12 cellular contexts compared by ENCODE assay signal in genomic region chr12:57235728-57236131, GRCh38. TPM values are rescaled to one million over a fixed set of nuclear protein-coding genes. Genes with fewer than 3 reads are reported as not detected.
DNase-seq lines count a peak whose midpoint lies in the region; ATAC-seq and TF ChIP-seq lines count a peak whose summit lies in the region.
"Had no signal": no experiment of that assay in that cellular context is flagged by ENCODE, and none has a peak within 500 bp of the region (broad histone marks: within the 10 kb centered on the region; RNA-seq: fewer than 3 reads in every experiment).

No MANE protein-coding gene starts in this region.

- no peaks in the 10 kb centered on the region for H3K9me3 Mint-ChIP-seq in stimulated activated naive CD8-positive, alpha-beta T cell treated with anti-CD3 and anti-CD28 coated beads, Interleukin-15, amount 100 ng/mL, for 72 hours
- H3K9me3 Mint-ChIP-seq in nephron progenitor cell: no peaks in the 10 kb centered on the region
- H3K9me3 Mint-ChIP-seq in activated CD8-positive, alpha-beta memory T cell treated with anti-CD3 and anti-CD28 coated beads, Interleukin-2, amount 10 ng/mL, durations not matched to agents 7 days and 5 days (ENCODE audit: low read depth): no peaks in the 10 kb centered on the region

- H3K27ac Mint-ChIP-seq in stimulated activated naive CD8-positive, alpha-beta T cell treated with anti-CD3 and anti-CD28 coated beads, Interleukin-15, amount 100 ng/mL, for 72 hours: peak overlapping the region in 1 of 2 donors; percentile 49
- no peak overlapping the region for H3K27ac Mint-ChIP-seq in nephron progenitor cell
- no peak overlapping the region for H3K27ac Mint-ChIP-seq in activated CD8-positive, alpha-beta memory T cell treated with anti-CD3 and anti-CD28 coated beads, Interleukin-2, amount 10 ng/mL, durations not matched to agents 7 days and 5 days

- H3K4me1 Mint-ChIP-seq in stimulated activated naive CD8-positive, alpha-beta T cell treated with anti-CD3 and anti-CD28 coated beads, Interleukin-15, amount 100 ng/mL, for 72 hours: peaks cover 98% of the 10 kb centered on the region
- peaks cover 85% of the 10 kb centered on the region for H3K4me1 Mint-ChIP-seq in nephron progenitor cell
- H3K4me1 Mint-ChIP-seq in activated CD8-positive, alpha-beta memory T cell treated with anti-CD3 and anti-CD28 coated beads, Interleukin-2, amount 10 ng/mL, durations not matched to agents 7 days and 5 days: peaks cover 45% of the 10 kb centered on the region

- peak; percentile 32 to 36 for DNase-seq in stimulated activated naive CD8-positive, alpha-beta T cell treated with anti-CD3 and anti-CD28 coated beads, Interleukin-15, amount 100 ng/mL, for 72 hours
- no peak for DNase-seq in stimulated activated naive CD8-positive, alpha-beta T cell treated with anti-CD3 and anti-CD28 coated beads, Interleukin-15, Interleukin-2, amounts not matched to agents 100 U/mL and 50 U/mL, for 24 hours
- no peak for DNase-seq in coronary artery (ENCODE audit: low spot score)
- no peak for DNase-seq in nephron progenitor cell
- no peak for DNase-seq in NCI-H146 treated with DMSO at 0.1 percent for 48 hours (lab: John Stamatoyannopoulos, UW; ENCODE audit: unreplicated experiment)
- no peak for DNase-seq in kidney tubule cell (ENCODE audit: low spot score)
- DNase-seq in occipital lobe (lab: John Stamatoyannopoulos, UW): no peak
- DNase-seq in activated CD8-positive, alpha-beta memory T cell treated with anti-CD3 and anti-CD28 coated beads, Interleukin-2, amount 10 ng/mL, durations not matched to agents 7 days and 5 days: no peak
- DNase-seq: activated CD4-positive, alpha-beta T cell treated with anti-CD3 and anti-CD28 coated beads, Interleukin-2, amount 50 U/mL, for 4 hours; DMS79; NCI-H2029 treated with DMSO at 0.1 percent for 48 hours had no signal

- CTCF ChIA-PET in activated CD8-positive, alpha-beta memory T cell treated with anti-CD3 and anti-CD28 coated beads, Interleukin-2, amount 10 ng/mL, durations not matched to agents 7 days and 5 days (lab: Charles Lee): interaction anchor here (11.0 to 19.2 kb wide), 2 partner anchors 8 to 23 kb away, joined by 540 to 647 read pairs; partner anchors contain the start of genes NXPH4 and SHMT2

- H3K27me3 Mint-ChIP-seq in stimulated activated naive CD8-positive, alpha-beta T cell treated with anti-CD3 and anti-CD28 coated beads, Interleukin-15, amount 100 ng/mL, for 72 hours: peaks cover 48% of the 10 kb centered on the region
- H3K27me3 Mint-ChIP-seq in nephron progenitor cell (ENCODE audit: low read depth, poor library complexity): peaks cover 65% of the 10 kb centered on the region
- peaks cover 33% of the 10 kb centered on the region for H3K27me3 Mint-ChIP-seq in activated CD8-positive, alpha-beta memory T cell treated with anti-CD3 and anti-CD28 coated beads, Interleukin-2, amount 10 ng/mL, durations not matched to agents 7 days and 5 days

- H3K27ac ChIP-seq in coronary artery: peak overlapping the region; percentile 58 to 87
- H3K27ac ChIP-seq: KMS-11 had no signal

- H3K4me3 ChIP-seq in coronary artery: peak overlapping the region; percentile 55

- no peak overlapping the region for H3K4me3 Mint-ChIP-seq in stimulated activated naive CD8-positive, alpha-beta T cell treated with anti-CD3 and anti-CD28 coated beads, Interleukin-15, amount 100 ng/mL, for 72 hours
- H3K4me3 Mint-ChIP-seq in nephron progenitor cell: peak overlapping the region; percentile 63
- H3K4me3 Mint-ChIP-seq in activated CD8-positive, alpha-beta memory T cell treated with anti-CD3 and anti-CD28 coated beads, Interleukin-2, amount 10 ng/mL, durations not matched to agents 7 days and 5 days: no peak overlapping the region

- peaks cover 31% of the 10 kb centered on the region for H3K36me3 Mint-ChIP-seq in nephron progenitor cell (ENCODE audit: low read depth)
- peaks cover 29% of the 10 kb centered on the region for H3K36me3 Mint-ChIP-seq in activated CD8-positive, alpha-beta memory T cell treated with anti-CD3 and anti-CD28 coated beads, Interleukin-2, amount 10 ng/mL, durations not matched to agents 7 days and 5 days

- ATAC-seq in stimulated activated naive CD8-positive, alpha-beta T cell treated with anti-CD3 and anti-CD28 coated beads, Interleukin-15, amount 100 ng/mL, for 72 hours: no peak
- ATAC-seq in stimulated activated naive CD8-positive, alpha-beta T cell treated with anti-CD3 and anti-CD28 coated beads, Interleukin-15, Interleukin-2, amounts not matched to agents 100 U/mL and 50 U/mL, for 24 hours: no peak
- ATAC-seq in activated CD8-positive, alpha-beta memory T cell treated with anti-CD3 and anti-CD28 coated beads, Interleukin-2, amount 10 ng/mL, durations not matched to agents 7 days and 5 days: no peak

- TF ChIP-seq CTCF in coronary artery (IDR thresholded peaks at IDR 0.05): no peak
- TF ChIP-seq CTCF in nephron progenitor cell (IDR thresholded peaks at IDR 0.05): no peak

RNA-seq across cellular contexts. Expression of gene SHMT2, which starts 6.2 kb away (rescaled TPM):
- total RNA-seq in occipital lobe: 36.2 TPM
- total RNA-seq in activated CD8-positive, alpha-beta memory T cell treated with anti-CD3 and anti-CD28 coated beads, Interleukin-2, amount 10 ng/mL, durations not matched to agents 7 days and 5 days: 100 to 1,000 TPM; 194 to 357 TPM

RNA-seq across cellular contexts. Expression of gene STAC3, which starts 15.3 kb away (rescaled TPM):
- 0.94 TPM for total RNA-seq in occipital lobe
- total RNA-seq in activated CD8-positive, alpha-beta memory T cell treated with anti-CD3 and anti-CD28 coated beads, Interleukin-2, amount 10 ng/mL, durations not matched to agents 7 days and 5 days: 10 to 100 TPM in 1 of 2 experiments, 1 to 10 TPM in 1; 5.4 to 10.0 TPM

RNA-seq across cellular contexts. Expression of gene NXPH4, which starts 19.1 kb away (rescaled TPM):
- 0.78 TPM for total RNA-seq in occipital lobe
- under 1 TPM; 0.58 to 0.68 TPM for total RNA-seq in activated CD8-positive, alpha-beta memory T cell treated with anti-CD3 and anti-CD28 coated beads, Interleukin-2, amount 10 ng/mL, durations not matched to agents 7 days and 5 days

Comparison
In these comparisons a context has a peak if more than half of its experiments do, and no peak if none do; other contexts are left out.
1. DNase-seq: peak in stimulated activated naive CD8-positive, alpha-beta T cell treated with anti-CD3 and anti-CD28 coated beads, Interleukin-15, amount 100 ng/mL, for 72 hours (2 of 2); none in stimulated activated naive CD8-positive, alpha-beta T cell treated with anti-CD3 and anti-CD28 coated beads, Interleukin-15, Interleukin-2, amounts not matched to agents 100 U/mL and 50 U/mL, for 24 hours (single experiment), coronary artery (single experiment), nephron progenitor cell (single experiment), NCI-H146 treated with DMSO at 0.1 percent for 48 hours (single experiment), kidney tubule cell (single experiment), occipital lobe (single experiment) and activated CD8-positive, alpha-beta memory T cell treated with anti-CD3 and anti-CD28 coated beads, Interleukin-2, amount 10 ng/mL, durations not matched to agents 7 days and 5 days (single experiment).